Comparison of ENCODE assay signal across 8 cellular contexts in genomic region chr16:47037746-47038458, GRCh38.
DNase-seq lines count a peak whose midpoint lies in the region; ATAC-seq and TF ChIP-seq lines count a peak whose summit lies in the region.

No MANE protein-coding gene starts in this region.

- peak overlapping the region; percentile 56 for H3K27ac ChIP-seq in C4-2B

- H3K36me3 ChIP-seq in endocrine pancreas (ENCODE audit: control insufficient read depth, insufficient read depth, low read length) = no peaks in the 10 kb centered on the region

- no peaks in the 10 kb centered on the region for H3K9me3 ChIP-seq in endocrine pancreas (ENCODE audit: control insufficient read depth, low read length)

- no peak overlapping the region for H3K4me3 ChIP-seq in endocrine pancreas (ENCODE audit: control insufficient read depth, insufficient read depth, low read length)

- TF ChIP-seq CTCF in C4-2B (conservative IDR thresholded peaks at IDR 0.05) = peak; percentile 96

- no peaks in the 10 kb centered on the region for H3K27me3 ChIP-seq in endocrine pancreas (ENCODE audit: control insufficient read depth, insufficient read depth, low read length)

- no peaks in the 10 kb centered on the region for H3K4me1 ChIP-seq in endocrine pancreas (ENCODE audit: control insufficient read depth, insufficient read depth, low read length)

- DNase-seq in NCI-H82 treated with DMSO at 0.1 percent for 48 hours (lab: John Stamatoyannopoulos, UW; ENCODE audit: unreplicated experiment) (peak; percentile 20), midbrain (lab: John Stamatoyannopoulos, UW) (peak; percentile 87)
- DNase-seq in activated CD8-positive, alpha-beta memory T cell treated with anti-CD3 and anti-CD28 coated beads for 24 hours = peak; percentile 99
- peak; percentile 70 to 73 for DNase-seq in stimulated activated CD8-positive, alpha-beta memory T cell treated with anti-CD3 and anti-CD28 coated beads, Interleukin-15, amount 100 ng/mL, for 4 hours (ENCODE audit: low read depth in 2 of 2)

- ATAC-seq in GM19035 (IDR thresholded peaks at IDR 0.05; ENCODE audit: unreplicated experiment) = peak; percentile 90
- ATAC-seq in HG03280 (IDR thresholded peaks at IDR 0.05; ENCODE audit: unreplicated experiment) = peak; percentile 92

- H3K9ac ChIP-seq in endocrine pancreas (ENCODE audit: control insufficient read depth, insufficient read depth, low read length) = peak overlapping the region; percentile 41

Comparison
In these comparisons a context has a peak if more than half of its experiments do, and no peak if none do; other contexts are left out.
1. DNase-seq: peak in every context shown above with its lines; median percentile 99 in activated CD8-positive, alpha-beta memory T cell treated with anti-CD3 and anti-CD28 coated beads for 24 hours; 87 in midbrain; 72 in stimulated activated CD8-positive, alpha-beta memory T cell treated with anti-CD3 and anti-CD28 coated beads, Interleukin-15, amount 100 ng/mL, for 4 hours; 20 in NCI-H82 treated with DMSO at 0.1 percent for 48 hours.